In the genomic region with DNA sequence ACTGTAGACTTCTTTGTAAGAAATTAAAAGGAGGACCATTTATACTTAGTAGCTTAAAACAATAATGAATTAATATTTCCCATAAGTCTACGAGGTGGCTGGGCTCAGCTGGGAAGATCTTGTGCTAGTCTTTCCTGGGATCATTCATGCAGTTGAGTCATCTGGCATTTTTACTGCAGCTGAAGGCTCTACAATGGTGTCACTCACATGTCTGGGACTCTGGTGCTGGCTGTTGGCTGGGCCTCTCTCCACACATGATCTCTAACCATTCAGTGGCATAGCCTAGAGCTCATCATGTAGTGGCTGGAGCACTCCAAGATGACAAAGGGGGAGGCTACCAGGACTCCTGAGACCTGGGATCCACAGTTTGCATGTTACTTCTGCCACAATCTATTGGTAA, we compare ENCODE assay signal across 21 cellular contexts.
"Had no signal": no experiment of that assay in that cellular context is flagged by ENCODE, and none has a peak within 500 bp of the region (broad histone marks: within the 10 kb centered on the region; RNA-seq: fewer than 3 reads in every experiment).

No MANE protein-coding gene starts in this region.

- H3K4me3 Mint-ChIP-seq: activated CD8-positive, alpha-beta T cell treated with anti-CD3 and anti-CD28 coated beads for 36 hours; activated naive CD4-positive, alpha-beta T cell treated with anti-CD3 and anti-CD28 coated beads for 36 hours; neural crest cell; T-cell had no signal

- FAIRE-seq: colon, kidney had no signal

- ATAC-seq: activated CD8-positive, alpha-beta T cell treated with anti-CD3 and anti-CD28 coated beads for 36 hours; body of pancreas; mucosa of descending colon; stimulated activated naive CD8-positive, alpha-beta T cell treated with anti-CD3 and anti-CD28 coated beads, Interleukin-15, Interleukin-2, amounts not matched to agents 100 U/mL and 50 U/mL, for 24 hours; T-cell had no signal

- H3K27ac Mint-ChIP-seq: activated CD8-positive, alpha-beta T cell treated with anti-CD3 and anti-CD28 coated beads for 36 hours; activated naive CD4-positive, alpha-beta T cell treated with anti-CD3 and anti-CD28 coated beads for 36 hours; activated T-helper 2 cell treated with anti-CD3 and anti-CD28 coated beads, Interferon-gamma antibody, Interleukin-2, Interleukin-4, amounts not matched to agents 10 μg/mL and 5 μg/mL and 100 μg/mL, durations not matched to agents 14 hours and 24 hours and 36 hours; T-cell had no signal

- H3K4me3 ChIP-seq: body of pancreas, mucosa of descending colon, right atrium auricular region, skin epidermis, tibial artery had no signal

- H3K36me3 Mint-ChIP-seq: naive B cell had no signal

- DNase-seq: activated CD4-positive, alpha-beta T cell treated with anti-CD3 and anti-CD28 coated beads for 48 hours; activated CD4-positive, CD25-positive, alpha-beta regulatory T cell; activated CD8-positive, alpha-beta T cell treated with anti-CD3 and anti-CD28 coated beads for 36 hours; activated naive CD4-positive, alpha-beta T cell treated with anti-CD3 and anti-CD28 coated beads for 36 hours; activated T-cell treated with anti-CD3 and anti-CD28 coated beads, Interleukin-2, amount 50 U/mL, for 1 hour; body of pancreas; central memory CD4-positive, alpha-beta T cell; hypothalamus; kidney; mesenchymal stem cell; mucosa of descending colon; naive B cell; stimulated activated naive CD8-positive, alpha-beta T cell treated with anti-CD3 and anti-CD28 coated beads, Interleukin-15, Interleukin-2, amounts not matched to agents 100 U/mL and 50 U/mL, for 24 hours; substantia nigra; T-cell; tibial artery had no signal

- H3K27me3 ChIP-seq: body of pancreas, right atrium auricular region, tibial artery had no signal

- H3K27ac ChIP-seq: body of pancreas, right atrium auricular region, skin epidermis, tibial artery had no signal

- H3K27me3 Mint-ChIP-seq: activated CD8-positive, alpha-beta T cell treated with anti-CD3 and anti-CD28 coated beads for 36 hours; naive B cell; T-cell had no signal

- H3K9me3 Mint-ChIP-seq: activated CD8-positive, alpha-beta T cell treated with anti-CD3 and anti-CD28 coated beads for 36 hours; activated naive CD4-positive, alpha-beta T cell treated with anti-CD3 and anti-CD28 coated beads for 36 hours; activated T-helper 2 cell treated with anti-CD3 and anti-CD28 coated beads, Interferon-gamma antibody, Interleukin-2, Interleukin-4, amounts not matched to agents 10 μg/mL and 5 μg/mL and 100 μg/mL, durations not matched to agents 14 hours and 24 hours and 36 hours; neural crest cell; T-cell had no signal

- H3K9me3 ChIP-seq: body of pancreas, mucosa of descending colon, right atrium auricular region, tibial artery had no signal
